18 cellular contexts compared by ENCODE assay signal in the genomic region with DNA sequence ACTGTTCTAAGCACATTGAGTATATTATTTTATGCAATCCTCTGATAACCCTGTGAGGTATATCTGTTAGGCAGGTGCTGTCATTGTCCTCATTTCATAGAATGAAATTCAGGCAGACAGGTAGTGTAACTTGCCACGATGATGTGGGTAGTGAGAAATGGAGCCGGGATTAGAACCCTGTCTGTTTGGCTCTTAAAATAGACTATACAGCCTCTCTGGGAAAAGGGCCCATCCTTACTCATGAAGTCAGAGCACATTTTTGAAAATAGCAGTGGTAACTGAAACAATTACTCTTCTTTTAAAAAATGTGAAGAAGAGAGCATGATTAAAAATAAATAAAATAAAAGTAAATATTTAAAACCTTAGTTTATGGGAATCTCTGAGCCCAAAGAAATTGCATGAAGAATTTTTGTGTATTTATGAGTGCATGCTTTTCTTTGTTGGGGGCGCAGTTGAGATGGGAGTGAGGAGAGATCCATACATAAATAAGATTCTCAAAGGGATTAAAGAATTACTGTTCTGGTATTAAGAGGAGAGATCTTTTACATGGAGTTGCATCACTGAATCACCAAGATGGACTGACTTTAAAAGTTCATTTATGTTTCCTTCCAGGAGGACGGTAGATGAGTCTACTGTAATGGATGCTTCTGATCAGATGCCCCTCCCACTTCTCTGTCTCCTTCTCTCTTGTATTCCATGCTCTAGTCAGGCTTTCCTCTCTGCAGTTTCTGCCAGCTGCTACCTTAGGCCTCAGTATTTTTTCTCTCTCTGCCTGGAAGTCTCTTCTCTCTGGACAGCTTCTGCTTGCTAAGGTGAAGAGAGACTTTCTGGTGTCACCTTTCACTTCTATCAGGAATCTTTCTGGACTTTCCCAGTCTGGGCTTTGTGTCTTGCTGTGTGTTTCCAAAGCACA. TPM values are rescaled to one million over a fixed set of nuclear protein-coding genes. Genes with fewer than 3 reads are reported as not detected.
A peak's percentile ranks its signal among the peaks of the same experiment; 100 is the strongest.
DNase-seq lines count a peak whose midpoint lies in the region; FAIRE-seq and TF ChIP-seq lines count a peak whose summit lies in the region.
"Had no signal": no experiment of that assay in that cellular context is flagged by ENCODE, and none has a peak within 500 bp of the region (broad histone marks: within the 10 kb centered on the region; RNA-seq: fewer than 3 reads in every experiment).

No MANE protein-coding gene starts in this region.

- peaks cover 31% of the 10 kb centered on the region for H3F3A ChIP-seq in neural progenitor cell (ENCODE audit: low read depth)

- H3K9me3 ChIP-seq in neural progenitor cell (ENCODE audit: low read depth) (no peaks in the 10 kb centered on the region), small intestine (ENCODE audit: control insufficient read depth, low read depth) (no peaks in the 10 kb centered on the region), testis (no peaks in the 10 kb centered on the region)
- H3K9me3 ChIP-seq: gastroesophageal sphincter, sigmoid colon, vagina had no signal

- no peak for TF ChIP-seq POLR2A in GM12892 (IDR thresholded peaks at IDR 0.05; ENCODE audit: low read depth, low read length)
- no peak for TF ChIP-seq POLR2A in testis (IDR thresholded peaks at IDR 0.05)

- peaks cover 70% of the 10 kb centered on the region for H3K4me1 Mint-ChIP-seq in neural progenitor cell
- no peaks in the 10 kb centered on the region for H3K4me1 Mint-ChIP-seq in activated T-helper 1 cell treated with anti-CD3 and anti-CD28 coated beads, Interleukin-12 subunit alpha, Interleukin-12 subunit beta, Interleukin-2, Interleukin-4 antibody, amounts not matched to agents 30 ng/mL and 10 ng/mL and 1 ng/mL, durations not matched to agents 14 hours and 24 hours and 36 hours (ENCODE audit: low read depth)
- H3K4me1 Mint-ChIP-seq: CD14-positive monocyte had no signal

- intact Hi-C loops in activated T-helper 1 cell treated with anti-CD3 and anti-CD28 coated beads, Interleukin-12 subunit alpha, Interleukin-12 subunit beta, Interleukin-2, Interleukin-4 antibody, amounts not matched to agents 30 ng/mL and 10 ng/mL and 1 ng/mL, durations not matched to agents 14 hours and 24 hours and 36 hours (cut with micrococcal nuclease), result no loop called here
- intact Hi-C loops in testis (cut with DNase I; ENCODE audit: low total_unique reads), result no loop called here

- DNase-seq in GM12892 (ENCODE audit: insufficient read length) (no peak), NCI-H345 (lab: John Stamatoyannopoulos, UW) (peak; percentile 45), fibroblast of mammary gland (ENCODE audit: low read depth) (peak; percentile 10), neural progenitor cell (ENCODE audit: low spot score) (peak; percentile 28), kidney glomerular epithelial cell (lab: John Stamatoyannopoulos, UW) (no peak), small intestine (no peak), testis (no peak)
- no peak for DNase-seq in activated T-helper 1 cell treated with anti-CD3 and anti-CD28 coated beads, Interleukin-12 subunit alpha, Interleukin-12 subunit beta, Interleukin-2, Interleukin-4 antibody, amounts not matched to agents 30 ng/mL and 10 ng/mL and 1 ng/mL, durations not matched to agents 14 hours and 24 hours and 36 hours (ENCODE audit: low spot score)
- DNase-seq: activated effector memory CD4-positive, alpha-beta T cell treated with Interleukin-2 at 50 U/mL for 16 hours; EL; NCI-H1436 treated with DMSO at 0.1 percent for 48 hours; sigmoid colon; stimulated activated naive CD4-positive, alpha-beta T cell had no signal

- peak overlapping the region; percentile 82 for H3K27ac ChIP-seq in neural progenitor cell
- H3K27ac ChIP-seq in small intestine (ENCODE audit: low read depth in 1 of 2, low read length in 1 of 2), result no peak overlapping the region
- H3K27ac ChIP-seq in testis, result no peak overlapping the region
- H3K27ac ChIP-seq: gastroesophageal sphincter, sigmoid colon, SJCRH30, vagina had no signal

- H4K20me1 ChIP-seq in neural progenitor cell (ENCODE audit: low read depth), result no peaks in the 10 kb centered on the region

- H3K79me2 ChIP-seq in neural progenitor cell (ENCODE audit: low read depth), result peaks cover 7% of the 10 kb centered on the region

- no peaks in the 10 kb centered on the region for H3K27me3 Mint-ChIP-seq in neural progenitor cell (ENCODE audit: insufficient read depth, low read depth)
- no peaks in the 10 kb centered on the region for H3K27me3 Mint-ChIP-seq in activated T-helper 1 cell treated with anti-CD3 and anti-CD28 coated beads, Interleukin-12 subunit alpha, Interleukin-12 subunit beta, Interleukin-2, Interleukin-4 antibody, amounts not matched to agents 30 ng/mL and 10 ng/mL and 1 ng/mL, durations not matched to agents 14 hours and 24 hours and 36 hours (ENCODE audit: insufficient read depth)

- no peak overlapping the region for H3K4me3 ChIP-seq in fibroblast of mammary gland (ENCODE audit: control insufficient read depth, low read depth, low read length)
- no peak overlapping the region for H3K4me3 ChIP-seq in neural progenitor cell
- H3K4me3 ChIP-seq in small intestine (ENCODE audit: low read depth in 1 of 2, low read length in 2 of 2), result no peak overlapping the region
- H3K4me3 ChIP-seq in testis, result no peak overlapping the region
- H3K4me3 ChIP-seq: gastroesophageal sphincter, sigmoid colon, SJCRH30, vagina had no signal

- no peaks in the 10 kb centered on the region for H3K9me3 Mint-ChIP-seq in neural progenitor cell
- H3K9me3 Mint-ChIP-seq in activated T-helper 1 cell treated with anti-CD3 and anti-CD28 coated beads, Interleukin-12 subunit alpha, Interleukin-12 subunit beta, Interleukin-2, Interleukin-4 antibody, amounts not matched to agents 30 ng/mL and 10 ng/mL and 1 ng/mL, durations not matched to agents 14 hours and 24 hours and 36 hours, result no peaks in the 10 kb centered on the region

- H3K4me2 ChIP-seq in neural progenitor cell, result peak overlapping the region; percentile 67

- H3K27me3 ChIP-seq in neural progenitor cell, result no peaks in the 10 kb centered on the region
- no peaks in the 10 kb centered on the region for H3K27me3 ChIP-seq in small intestine (ENCODE audit: control insufficient read depth in 2 of 2, insufficient read depth in 2 of 2, low read length in 2 of 2)
- no peaks in the 10 kb centered on the region for H3K27me3 ChIP-seq in testis
- H3K27me3 ChIP-seq: gastroesophageal sphincter, sigmoid colon, SJCRH30, vagina had no signal

- WGBS in small intestine, 3 donors, result 60 to 77% (median 71%) methylated on average over 4 of the region's 4 CpGs
- whole genome bisulfite sequencing in testis, 2 donors, result 81 to 84% methylated on average over 4 of the region's 4 CpGs

- H3K36me3 Mint-ChIP-seq in neural progenitor cell, result peaks cover 5% of the 10 kb centered on the region
- H3K36me3 Mint-ChIP-seq in activated T-helper 1 cell treated with anti-CD3 and anti-CD28 coated beads, Interleukin-12 subunit alpha, Interleukin-12 subunit beta, Interleukin-2, Interleukin-4 antibody, amounts not matched to agents 30 ng/mL and 10 ng/mL and 1 ng/mL, durations not matched to agents 14 hours and 24 hours and 36 hours (ENCODE audit: low read depth), result no peaks in the 10 kb centered on the region
- H3K36me3 Mint-ChIP-seq: CD14-positive monocyte had no signal

- H3K9ac ChIP-seq in neural progenitor cell, result no peak overlapping the region

- peak overlapping the region; percentile 88 for H3K27ac Mint-ChIP-seq in neural progenitor cell
- H3K27ac Mint-ChIP-seq in activated T-helper 1 cell treated with anti-CD3 and anti-CD28 coated beads, Interleukin-12 subunit alpha, Interleukin-12 subunit beta, Interleukin-2, Interleukin-4 antibody, amounts not matched to agents 30 ng/mL and 10 ng/mL and 1 ng/mL, durations not matched to agents 14 hours and 24 hours and 36 hours, result no peak overlapping the region
- H3K27ac Mint-ChIP-seq: CD14-positive monocyte had no signal

- H3K36me3 ChIP-seq in neural progenitor cell, result no peaks in the 10 kb centered on the region
- H3K36me3 ChIP-seq in small intestine (ENCODE audit: control insufficient read depth in 2 of 2, insufficient read depth in 2 of 2, low read length in 2 of 2), result no peaks in the 10 kb centered on the region
- H3K36me3 ChIP-seq in testis (ENCODE audit: low read depth, missing control alignments), result no peaks in the 10 kb centered on the region
- H3K36me3 ChIP-seq: gastroesophageal sphincter, sigmoid colon, SJCRH30, vagina had no signal

- H3K4me1 ChIP-seq in neural progenitor cell, result peaks cover 56% of the 10 kb centered on the region
- no peaks in the 10 kb centered on the region for H3K4me1 ChIP-seq in small intestine (ENCODE audit: control insufficient read depth in 2 of 2, insufficient read depth in 1 of 2, low read depth in 1 of 2, low read length in 1 of 2)
- H3K4me1 ChIP-seq in testis, result no peaks in the 10 kb centered on the region
- H3K4me1 ChIP-seq: gastroesophageal sphincter, sigmoid colon, SJCRH30, vagina had no signal

- peak overlapping the region; percentile 2 for H3K4me3 Mint-ChIP-seq in neural progenitor cell
- H3K4me3 Mint-ChIP-seq in activated T-helper 1 cell treated with anti-CD3 and anti-CD28 coated beads, Interleukin-12 subunit alpha, Interleukin-12 subunit beta, Interleukin-2, Interleukin-4 antibody, amounts not matched to agents 30 ng/mL and 10 ng/mL and 1 ng/mL, durations not matched to agents 14 hours and 24 hours and 36 hours, result no peak overlapping the region
- H3K4me3 Mint-ChIP-seq: CD14-positive monocyte had no signal

- H2AFZ ChIP-seq in neural progenitor cell (replicated peaks), result no peak overlapping the region

- TF ChIP-seq CTCF in fibroblast of mammary gland (conservative IDR thresholded peaks at IDR 0.05; ENCODE audit: control insufficient read depth, insufficient read depth, low read depth, low read length) (no peak), neural progenitor cell (IDR thresholded peaks at IDR 0.05) (no peak), testis (IDR thresholded peaks at IDR 0.05) (no peak)

- FAIRE-seq in GM12892 (lab: Jason Lieb, UNC) (peak; percentile 36), small intestine (lab: Jason Lieb, UNC) (no peak)
- FAIRE-seq: TTC549 had no signal

RNA-seq across cellular contexts. Expression of a gene that starts 23.3 kb away (rescaled TPM):
- 1.7 TPM for polyA plus RNA-seq in GM12892 (2012; ENCODE audit: missing spikeins)
- total RNA-seq in neural progenitor cell (ENCODE audit: low replicate concordance) (17.2 and 28.4 TPM in 2 replicates), testis (1 to 10 TPM; 2.7 to 5.0 TPM)
- total RNA-seq in activated T-helper 1 cell treated with anti-CD3 and anti-CD28 coated beads, Interleukin-12 subunit alpha, Interleukin-12 subunit beta, Interleukin-2, Interleukin-4 antibody, amounts not matched to agents 30 ng/mL and 10 ng/mL and 1 ng/mL, durations not matched to agents 14 hours and 24 hours and 36 hours, result 0.73 and 1.3 TPM in 2 replicates
- polyA plus RNA-seq in small intestine (1 to 10 TPM in 1 of 3 donors, under 1 TPM in 1, not detected in 1; 0.27 to 2.4 TPM), testis (ENCODE audit: insufficient read depth, low read depth, low replicate concordance) (1.4 TPM)

Comparison
In these comparisons a context has a peak if more than half of its experiments do, and no peak if none do; other contexts are left out.
1. DNase-seq: peak in NCI-H345 (single experiment), fibroblast of mammary gland (single experiment) and neural progenitor cell (single experiment); none in GM12892 (single experiment), kidney glomerular epithelial cell (single experiment), activated T-helper 1 cell treated with anti-CD3 and anti-CD28 coated beads, Interleukin-12 subunit alpha, Interleukin-12 subunit beta, Interleukin-2, Interleukin-4 antibody, amounts not matched to agents 30 ng/mL and 10 ng/mL and 1 ng/mL, durations not matched to agents 14 hours and 24 hours and 36 hours (single experiment), small intestine (single experiment) and testis (single experiment).